Comparison of ENCODE assay signal across 1 cellular context in genomic region chr7:78134256-78134655, GRCh38.
TF ChIP-seq lines count a peak whose summit lies in the region.

No MANE protein-coding gene starts in this region.

TF ChIP-seq in HCT116, 20 proteins besides CTCF, POLR2A, EP300 and RAD21 (continued from another document):
- TF ChIP-seq MAX (IDR thresholded peaks at IDR 0.05) (no peak), ZFX (IDR thresholded peaks at IDR 0.05) (no peak), FOSL1 (IDR thresholded peaks at IDR 0.05; ENCODE audit: low read depth) (no peak), JUND (IDR thresholded peaks at IDR 0.05) (no peak), ATF3 (IDR thresholded peaks at IDR 0.05) (no peak)
